8 cellular contexts compared by ENCODE assay signal in genomic region chr1:210292276-210292851, GRCh38. TPM values are rescaled to one million over a fixed set of nuclear protein-coding genes. Genes with fewer than 3 reads are reported as not detected.
A peak's percentile ranks its signal among the peaks of the same experiment; 100 is the strongest.
DNase-seq lines count a peak whose midpoint lies in the region; ATAC-seq and TF ChIP-seq lines count a peak whose summit lies in the region.

No MANE protein-coding gene starts in this region.

- intact Hi-C loops in Calu3 (cut with micrococcal nuclease; ENCODE audit: unreplicated experiment): loop anchor here (5.0 kb wide), 2 partner anchors 55 to 90 kb away; no protein-coding TSS in a partner anchor
- intact Hi-C loops in heart right ventricle (cut with DNase I): loop anchor here in 5 of 10 donors (2.0 to 10.0 kb wide), 4 partner anchors 34 to 60 kb away; partner anchors contain the start of gene SERTAD4 (in 2 of the 5)

- H3K36me3 ChIP-seq in heart right ventricle: no peaks in the 10 kb centered on the region

- H3K4me1 ChIP-seq in heart right ventricle: peaks cover 3 to 50% (median 25%) of the 10 kb centered on the region in 9 donors

- peaks cover 0 to 32% (median 0%) of the 10 kb centered on the region in 7 donors for H3K27me3 ChIP-seq in heart right ventricle

- DNase-seq in Calu3 (peak; percentile 92), NCI-H460 (ENCODE audit: extremely low read depth, low read depth) (peak; percentile 9), heart right ventricle (peak; percentile 62 to 69), retinal pigment epithelial cell (ENCODE audit: low read depth) (no peak)
- DNase-seq in activated naive CD4-positive, alpha-beta T cell treated with anti-CD3 and anti-CD28 coated beads, Interleukin-2, amount 10 ng/mL, durations not matched to agents 7 days and 5 days: peak; percentile 51

- H3K27ac ChIP-seq in heart right ventricle: peak overlapping the region; percentile 39 to 89 (median 80)

- H3K27me3 Mint-ChIP-seq in Calu3 (ENCODE audit: unreplicated experiment): peaks cover 19% of the 10 kb centered on the region
- H3K27me3 Mint-ChIP-seq in activated naive CD4-positive, alpha-beta T cell treated with anti-CD3 and anti-CD28 coated beads, Interleukin-2, amount 10 ng/mL, durations not matched to agents 7 days and 5 days: peaks cover 62% of the 10 kb centered on the region

- CTCF ChIA-PET in Calu3 (lab: Charles Lee): interaction anchor here (0.6 to 2.2 kb wide), 8 partner anchors 9 to 234 kb away, joined by 3 to 13 read pairs (median 4); no protein-coding TSS in a partner anchor
- CTCF ChIA-PET in activated naive CD4-positive, alpha-beta T cell treated with anti-CD3 and anti-CD28 coated beads, Interleukin-2, amount 10 ng/mL, durations not matched to agents 7 days and 5 days (lab: Charles Lee): interaction anchor here (1.2 to 1.4 kb wide), 3 partner anchors 108 to 148 kb away, joined by 3 to 4 read pairs (median 3); no protein-coding TSS in a partner anchor

- peak; percentile 59 for TF ChIP-seq CTCF in Calu3 (IDR thresholded peaks at IDR 0.05; ENCODE audit: unreplicated experiment)
- TF ChIP-seq CTCF in heart right ventricle (IDR thresholded peaks at IDR 0.05): peak in 7 of 9 donors; percentile 25 to 60 (median 43)
- TF ChIP-seq CTCF in retinal pigment epithelial cell (conservative IDR thresholded peaks at IDR 0.05; ENCODE audit: low read depth, low read length): peak; percentile 42

- no peaks in the 10 kb centered on the region for H3K9me3 Mint-ChIP-seq in Calu3 (ENCODE audit: low read depth, unreplicated experiment)
- H3K9me3 Mint-ChIP-seq in activated naive CD4-positive, alpha-beta T cell treated with anti-CD3 and anti-CD28 coated beads, Interleukin-2, amount 10 ng/mL, durations not matched to agents 7 days and 5 days: no peaks in the 10 kb centered on the region

- peak overlapping the region; percentile 60 for H3K27ac Mint-ChIP-seq in Calu3 (ENCODE audit: unreplicated experiment)
- H3K27ac Mint-ChIP-seq in activated naive CD4-positive, alpha-beta T cell treated with anti-CD3 and anti-CD28 coated beads, Interleukin-2, amount 10 ng/mL, durations not matched to agents 7 days and 5 days: no peak overlapping the region

- 1 to 3% methylated on average over 52 of the region's 52 CpGs for WGBS in heart right ventricle, 2 donors

- no peaks in the 10 kb centered on the region for H3K9me3 ChIP-seq in heart right ventricle

- peak overlapping the region; percentile 72 for H3K4me3 Mint-ChIP-seq in Calu3 (ENCODE audit: low read depth, unreplicated experiment)
- H3K4me3 Mint-ChIP-seq in activated naive CD4-positive, alpha-beta T cell treated with anti-CD3 and anti-CD28 coated beads, Interleukin-2, amount 10 ng/mL, durations not matched to agents 7 days and 5 days: peak overlapping the region; percentile 6

- BruUV-seq in Calu3 (replicated peaks; lab: Mats Ljungman, UMichigan): no TSS peak

- peak overlapping the region; percentile 40 to 61 (median 52) for H3K4me3 ChIP-seq in heart right ventricle
- H3K4me3 ChIP-seq in retinal pigment epithelial cell (ENCODE audit: low read length): peak overlapping the region; percentile 56

- H3K4me1 Mint-ChIP-seq in Calu3 (ENCODE audit: low read depth, unreplicated experiment): peaks cover 8% of the 10 kb centered on the region
- H3K4me1 Mint-ChIP-seq in activated naive CD4-positive, alpha-beta T cell treated with anti-CD3 and anti-CD28 coated beads, Interleukin-2, amount 10 ng/mL, durations not matched to agents 7 days and 5 days: peaks cover 5% of the 10 kb centered on the region

- ATAC-seq in GM21576 (IDR thresholded peaks at IDR 0.05; ENCODE audit: unreplicated experiment): peak; percentile 67
- peak; percentile 44 to 85 (median 78) for ATAC-seq in heart right ventricle
- no peak for ATAC-seq in HG02763 (IDR thresholded peaks at IDR 0.05; ENCODE audit: unreplicated experiment)
- ATAC-seq in GM18520 (IDR thresholded peaks at IDR 0.05; ENCODE audit: unreplicated experiment): no peak

- no peaks in the 10 kb centered on the region for H3K36me3 Mint-ChIP-seq in Calu3 (ENCODE audit: insufficient read depth, unreplicated experiment)
- H3K36me3 Mint-ChIP-seq in activated naive CD4-positive, alpha-beta T cell treated with anti-CD3 and anti-CD28 coated beads, Interleukin-2, amount 10 ng/mL, durations not matched to agents 7 days and 5 days: no peaks in the 10 kb centered on the region

RNA-seq across cellular contexts. Expression of gene HHAT, which starts 36.3 kb away (rescaled TPM):
- total RNA-seq in Calu3 (2022): 5.5 and 5.8 TPM in 2 replicates
- total RNA-seq in NCI-H460 (2014; rRNA removed; shearing (Covaris generic)): 3.6 and 4.4 TPM in 2 replicates
- 3.9 and 5.1 TPM in 2 replicates for polyA plus RNA-seq in NCI-H460 (2014; cell fraction: nucleus; rRNA removed)
- total RNA-seq in heart right ventricle: 1 to 10 TPM in 9 of 10 donors, under 1 TPM in 1; 0.95 to 4.3 (median 2.6) TPM
- polyA plus RNA-seq in heart right ventricle: 1 to 10 TPM in 1 of 2 donors, under 1 TPM in 1; 0.81 to 1.2 TPM

RNA-seq across cellular contexts. Expression of gene SERTAD4, which starts 59.8 kb away (rescaled TPM):
- 5.5 and 14.7 TPM in 2 replicates for total RNA-seq in Calu3 (2022)
- total RNA-seq in NCI-H460 (2014; rRNA removed; shearing (Covaris generic)): 0.22 and 0.29 TPM in 2 replicates
- polyA plus RNA-seq in NCI-H460 (2014; cell fraction: nucleus; rRNA removed): 0.50 and 0.63 TPM in 2 replicates
- total RNA-seq in heart right ventricle: 1 to 10 TPM; 1.5 to 5.4 (median 2.8) TPM
- 1 to 10 TPM; 2.1 to 2.3 TPM for polyA plus RNA-seq in heart right ventricle

Comparison
In these comparisons a context has a peak if more than half of its experiments do, and no peak if none do; other contexts are left out.
1. ATAC-seq: peak in GM21576 (single experiment) and heart right ventricle (8 of 8); none in HG02763 (single experiment) and GM18520 (single experiment).
2. Peak in every context shown above with its lines, with median percentiles within 50 percentile points of each other: CTCF ChIP-seq.